ENCODE assay signal across 8 cellular contexts in the genomic region with DNA sequence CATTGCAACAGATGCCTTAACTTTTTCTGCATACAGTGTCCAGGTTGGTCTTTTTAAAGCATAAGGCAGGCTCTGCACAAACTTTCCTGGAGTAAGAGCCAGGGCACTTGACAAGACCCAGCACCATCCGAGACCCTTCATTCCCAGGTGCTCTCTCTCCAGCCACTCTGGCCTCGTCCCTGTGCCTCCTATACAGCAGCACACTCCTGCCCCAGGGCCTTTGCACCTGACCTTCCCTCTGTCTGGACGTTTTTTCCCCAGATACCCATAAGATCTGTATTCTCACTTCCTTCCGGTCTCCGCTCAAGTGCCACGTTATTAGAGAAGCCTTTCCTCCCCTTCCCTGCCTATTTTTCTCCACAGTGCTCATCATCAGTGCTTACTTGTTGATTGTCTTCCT.
"Had no signal": no experiment of that assay in that cellular context is flagged by ENCODE, and none has a peak within 500 bp of the region (broad histone marks: within the 10 kb centered on the region; RNA-seq: fewer than 3 reads in every experiment).

No MANE protein-coding gene starts in this region.

- DNase-seq: GM23248, GOT3, H7, KBM-7 had no signal

- ATAC-seq: HCT116 had no signal

- H3K27ac ChIP-seq: GM23248, HL-60, KMS-11 had no signal

- H3K4me3 ChIP-seq: GM23248, HAP-1 had no signal

- H3K4me2 ChIP-seq: KMS-11 had no signal

- H3K9ac ChIP-seq: GM23248, KMS-11 had no signal

- H3K9me3 ChIP-seq: HAP-1 had no signal

- H3K4me1 ChIP-seq: HAP-1 had no signal

- H3K36me3 ChIP-seq: HAP-1 had no signal

- H2AFZ ChIP-seq: GM23248 had no signal
